Comparison of ENCODE assay signal across 8 cellular contexts in the genomic region with DNA sequence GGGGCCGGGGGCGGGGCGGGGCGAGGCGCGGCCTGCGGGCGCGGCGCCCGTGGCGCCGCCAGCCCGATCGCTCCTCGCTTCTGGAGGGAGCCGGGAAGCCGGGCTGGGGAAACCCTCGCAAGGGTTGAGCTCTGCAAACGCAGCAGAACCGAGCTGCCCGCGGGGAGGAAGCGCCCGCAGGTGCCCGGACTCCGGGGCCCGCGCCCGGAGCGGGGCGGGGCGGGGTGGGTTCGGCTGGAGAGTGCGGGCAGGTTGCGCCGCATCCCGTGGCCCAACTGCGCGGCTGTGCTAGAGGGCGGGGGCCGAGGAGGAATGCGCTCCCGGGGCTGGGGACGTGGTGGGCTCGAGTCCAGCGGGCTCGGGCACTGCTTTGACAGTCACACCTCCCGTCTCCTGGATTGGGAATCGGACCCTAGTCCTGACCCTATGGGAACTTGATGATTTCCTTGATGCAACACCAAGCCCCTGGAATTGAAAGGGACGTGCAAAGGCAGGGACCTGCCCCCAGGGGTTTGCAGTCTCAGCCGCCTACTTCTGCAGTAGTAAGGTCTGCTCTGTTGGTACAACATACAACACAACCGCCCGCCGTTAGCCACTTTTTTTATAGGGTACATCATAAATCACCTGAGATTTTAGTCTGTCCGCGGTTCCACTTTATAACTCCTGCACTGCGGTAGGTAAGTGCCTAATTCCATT. TPM values are rescaled to one million over a fixed set of nuclear protein-coding genes. Genes with fewer than 3 reads are reported as not detected.
DNase-seq lines count a peak whose midpoint lies in the region; ATAC-seq and TF ChIP-seq lines count a peak whose summit lies in the region.

No MANE protein-coding gene starts in this region.

- H3K4me3 ChIP-seq in fibroblast of the aortic adventitia (ENCODE audit: low read depth, low read length), result peak overlapping the region; percentile 70
- H3K4me3 ChIP-seq in tibial artery, result peak overlapping the region; percentile 74 to 88

- H3K27ac ChIP-seq in tibial artery, result peak overlapping the region; percentile 96 to 99

- no peaks in the 10 kb centered on the region for H3K9me3 Mint-ChIP-seq in activated T-helper 2 cell treated with anti-CD3 and anti-CD28 coated beads, Interferon-gamma antibody, Interleukin-2, Interleukin-4, amounts not matched to agents 10 μg/mL and 5 μg/mL and 100 μg/mL, durations not matched to agents 14 hours and 24 hours and 36 hours
- H3K9me3 Mint-ChIP-seq in natural killer cell, result no peaks in the 10 kb centered on the region

- peaks cover 0 to 72% (median 45%) of the 10 kb centered on the region in 4 donors for H3K4me1 ChIP-seq in tibial artery

- ATAC-seq in HG02759 (IDR thresholded peaks at IDR 0.05; ENCODE audit: unreplicated experiment), result peak; percentile 56
- ATAC-seq in natural killer cell, result peak; percentile 60 to 70 (median 62)

- H3K36me3 Mint-ChIP-seq in activated T-helper 2 cell treated with anti-CD3 and anti-CD28 coated beads, Interferon-gamma antibody, Interleukin-2, Interleukin-4, amounts not matched to agents 10 μg/mL and 5 μg/mL and 100 μg/mL, durations not matched to agents 14 hours and 24 hours and 36 hours (ENCODE audit: low read depth), result peaks cover 39% of the 10 kb centered on the region
- H3K36me3 Mint-ChIP-seq in natural killer cell, result peaks cover 9% of the 10 kb centered on the region

- peaks cover 36% of the 10 kb centered on the region for H3K4me1 Mint-ChIP-seq in activated T-helper 2 cell treated with anti-CD3 and anti-CD28 coated beads, Interferon-gamma antibody, Interleukin-2, Interleukin-4, amounts not matched to agents 10 μg/mL and 5 μg/mL and 100 μg/mL, durations not matched to agents 14 hours and 24 hours and 36 hours (ENCODE audit: low read depth)
- H3K4me1 Mint-ChIP-seq in natural killer cell, result peaks cover 37 to 38% of the 10 kb centered on the region in 2 donors

- peak overlapping the region; percentile 28 for H3K27ac Mint-ChIP-seq in activated T-helper 2 cell treated with anti-CD3 and anti-CD28 coated beads, Interferon-gamma antibody, Interleukin-2, Interleukin-4, amounts not matched to agents 10 μg/mL and 5 μg/mL and 100 μg/mL, durations not matched to agents 14 hours and 24 hours and 36 hours
- peak overlapping the region; percentile 85 to 89 for H3K27ac Mint-ChIP-seq in natural killer cell

- H3K27me3 ChIP-seq in tibial artery, result no peaks in the 10 kb centered on the region

- peak overlapping the region; percentile 80 for H3K4me3 Mint-ChIP-seq in activated T-helper 2 cell treated with anti-CD3 and anti-CD28 coated beads, Interferon-gamma antibody, Interleukin-2, Interleukin-4, amounts not matched to agents 10 μg/mL and 5 μg/mL and 100 μg/mL, durations not matched to agents 14 hours and 24 hours and 36 hours (ENCODE audit: low read depth)
- peak overlapping the region; percentile 86 for H3K4me3 Mint-ChIP-seq in natural killer cell

- TF ChIP-seq CTCF in fibroblast of the aortic adventitia (IDR thresholded peaks at IDR 0.05; ENCODE audit: insufficient read depth, low read length), result peak; percentile 14
- TF ChIP-seq CTCF in natural killer cell (IDR thresholded peaks at IDR 0.05), result no peak
- TF ChIP-seq CTCF in tibial artery (IDR thresholded peaks at IDR 0.05), result peak; percentile 23 to 28

- H3K27me3 Mint-ChIP-seq in activated T-helper 2 cell treated with anti-CD3 and anti-CD28 coated beads, Interferon-gamma antibody, Interleukin-2, Interleukin-4, amounts not matched to agents 10 μg/mL and 5 μg/mL and 100 μg/mL, durations not matched to agents 14 hours and 24 hours and 36 hours (ENCODE audit: low read depth), result no peaks in the 10 kb centered on the region
- H3K27me3 Mint-ChIP-seq in natural killer cell (ENCODE audit: low read depth in 2 of 2), result no peaks in the 10 kb centered on the region

- DNase-seq in NCI-H748 (lab: John Stamatoyannopoulos, UW; ENCODE audit: unreplicated experiment) (peak; percentile 58), NCI-H748 treated with DMSO at 0.1 percent for 48 hours (lab: John Stamatoyannopoulos, UW) (no peak), NCI-H69 (lab: John Stamatoyannopoulos, UW) (peak; percentile 64), fibroblast of the aortic adventitia (ENCODE audit: low read depth) (peak; percentile 84), natural killer cell (peak; percentile 44), tibial artery (peak; percentile 69 to 89)
- peak; percentile 35 for DNase-seq in activated T-helper 2 cell treated with anti-CD3 and anti-CD28 coated beads, Interferon-gamma antibody, Interleukin-2, Interleukin-4, amounts not matched to agents 10 μg/mL and 5 μg/mL and 100 μg/mL, durations not matched to agents 14 hours and 24 hours and 36 hours (ENCODE audit: low spot score)

- H3K9me3 ChIP-seq in tibial artery, result no peaks in the 10 kb centered on the region

- peaks cover 27 to 37% (median 31%) of the 10 kb centered on the region in 3 donors for H3K36me3 ChIP-seq in tibial artery

- intact Hi-C loops in activated T-helper 2 cell treated with anti-CD3 and anti-CD28 coated beads, Interferon-gamma antibody, Interleukin-2, Interleukin-4, amounts not matched to agents 10 μg/mL and 5 μg/mL and 100 μg/mL, durations not matched to agents 14 hours and 24 hours and 36 hours (cut with micrococcal nuclease), result loop anchor here (1.0 kb wide), 1 partner anchor 9 kb away; no protein-coding TSS in a partner anchor
- intact Hi-C loops in natural killer cell (cut with micrococcal nuclease) (loop anchor here (5.0 kb wide), 1 partner anchor 40 kb away; no protein-coding TSS in a partner anchor), tibial artery (cut with DNase I; ENCODE audit: low total_unique reads) (no loop called here)

RNA-seq across cellular contexts. Expression of a gene that starts 34.3 kb away (rescaled TPM):
- total RNA-seq in activated T-helper 2 cell treated with anti-CD3 and anti-CD28 coated beads, Interferon-gamma antibody, Interleukin-2, Interleukin-4, amounts not matched to agents 10 μg/mL and 5 μg/mL and 100 μg/mL, durations not matched to agents 14 hours and 24 hours and 36 hours, result 25.4 and 27.2 TPM in 2 replicates
- 52.4 and 267 TPM in 2 replicates for total RNA-seq in fibroblast of the aortic adventitia (ENCODE audit: low replicate concordance)
- total RNA-seq in natural killer cell, result 10 to 100 TPM; 40.3 to 68.3 (median 56.7) TPM
